16 cellular contexts compared by ENCODE assay signal in the genomic region with DNA sequence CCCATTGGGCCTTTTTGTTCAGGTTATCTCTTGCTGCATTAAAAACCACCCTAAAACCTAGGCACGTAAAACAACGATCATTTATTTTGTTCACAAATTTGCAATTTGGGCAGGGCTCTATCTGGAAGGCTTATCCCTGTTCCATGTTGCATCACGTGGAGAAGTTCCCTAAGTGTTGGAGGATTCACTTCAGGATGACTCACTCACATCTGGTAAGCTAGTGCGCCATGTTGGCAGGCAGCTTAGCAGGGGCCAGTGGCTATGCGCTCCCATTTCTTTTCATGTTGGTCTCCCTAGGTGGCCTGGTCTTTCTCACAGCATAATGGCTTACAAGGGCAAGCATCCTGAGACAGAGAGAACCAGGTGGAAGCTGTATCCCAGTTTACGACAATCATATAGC.
"Had no signal": no experiment of that assay in that cellular context is flagged by ENCODE, and none has a peak within 500 bp of the region (broad histone marks: within the 10 kb centered on the region; RNA-seq: fewer than 3 reads in every experiment).

No MANE protein-coding gene starts in this region.

- H3K4me1 ChIP-seq: left lung, right lobe of liver, upper lobe of right lung had no signal

- H3K27ac ChIP-seq: left lung, right lobe of liver, upper lobe of right lung had no signal

- H3K36me3 ChIP-seq: left lung, right lobe of liver, upper lobe of right lung had no signal

- ATAC-seq: left lung; stimulated activated naive CD8-positive, alpha-beta T cell treated with anti-CD3 and anti-CD28 coated beads, Interleukin-15, Interleukin-2, amounts not matched to agents 100 U/mL and 50 U/mL, for 24 hours; upper lobe of right lung had no signal

- H3K27me3 ChIP-seq: left lung, right lobe of liver, upper lobe of right lung had no signal

- H3K9me3 ChIP-seq: left lung, right lobe of liver, upper lobe of right lung had no signal

- DNase-seq: activated B cell treated with CpG ODN at 0.5 μM for 24 hours; activated CD4-positive, alpha-beta T cell treated with anti-CD3 and anti-CD28 coated beads, Interleukin-2, amount 50 U/mL, for 1 hour; activated naive CD4-positive, alpha-beta T cell treated with anti-CD3 and anti-CD28 coated beads, Interleukin-2, amount 10 ng/mL, durations not matched to agents 7 days and 5 days; activated T-cell treated with anti-CD3 and anti-CD28 coated beads for 4 hours; effector CD4-positive, alpha-beta T cell; head of caudate nucleus; islet precursor cell; left lung; occipital lobe; right lobe of liver; stimulated activated CD4-positive, alpha-beta T cell treated with anti-CD3 and anti-CD28 coated beads, Interleukin-12 subunit alpha, Interleukin-12 subunit beta, amount 100 ng/mL, for 4 hours; stimulated activated CD4-positive, alpha-beta T cell treated with anti-CD3 and anti-CD28 coated beads, Interleukin-2, amount 100 ng/mL, for 48 hours; stimulated activated naive CD8-positive, alpha-beta T cell treated with anti-CD3 and anti-CD28 coated beads, Interleukin-15, Interleukin-2, amounts not matched to agents 100 U/mL and 50 U/mL, for 24 hours; T-helper 2 cell; upper lobe of right lung had no signal

- H3K4me3 ChIP-seq: coronary artery, left lung, right lobe of liver, upper lobe of right lung had no signal
